Comparison of ENCODE assay signal across 7 cellular contexts in the genomic region with DNA sequence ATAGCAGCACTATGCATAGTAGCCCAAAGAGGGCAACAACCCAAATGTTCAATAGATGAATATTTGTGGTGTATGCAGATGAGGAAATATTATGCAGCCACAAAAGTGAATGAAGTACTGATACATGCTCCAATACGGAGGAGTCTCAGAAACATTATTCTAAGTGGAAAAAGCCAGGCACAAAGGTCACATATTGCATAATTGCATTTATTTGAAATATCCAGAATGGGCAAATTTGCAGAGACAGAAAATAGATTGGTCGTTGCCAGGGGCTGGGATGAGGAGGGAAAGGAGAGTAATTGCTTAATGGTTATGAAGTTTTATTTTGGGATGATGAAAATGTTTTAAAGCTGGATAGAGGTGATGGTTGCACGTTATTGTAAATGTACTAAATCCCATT.
"Had no signal": no experiment of that assay in that cellular context is flagged by ENCODE, and none has a peak within 500 bp of the region (broad histone marks: within the 10 kb centered on the region; RNA-seq: fewer than 3 reads in every experiment).

No MANE protein-coding gene starts in this region.

- ATAC-seq: GM23338 had no signal

- H3K9ac ChIP-seq: KMS-11 had no signal

- H3K4me3 ChIP-seq: GM23338 had no signal

- DNase-seq: H9, HCEC 1CT, IMR-90, KBM-7 had no signal

- H3K27ac ChIP-seq: HL-60, KMS-11 had no signal
